In genomic region chr3:105440113-105440512, GRCh38 we compare ENCODE assay signal across 16 cellular contexts.
A peak's percentile ranks its signal among the peaks of the same experiment; 100 is the strongest.
DNase-seq lines count a peak whose midpoint lies in the region; ATAC-seq and TF ChIP-seq lines count a peak whose summit lies in the region.
"Had no signal": no experiment of that assay in that cellular context is flagged by ENCODE, and none has a peak within 500 bp of the region (broad histone marks: within the 10 kb centered on the region; RNA-seq: fewer than 3 reads in every experiment).

No MANE protein-coding gene starts in this region.

- H3K18ac ChIP-seq in mesendoderm (ENCODE audit: low read length), result no peak overlapping the region

- no peak overlapping the region for H4K5ac ChIP-seq in mesendoderm (ENCODE audit: low read length)

- CTCF ChIA-PET in Calu3 (lab: Charles Lee), result no interaction called here
- CTCF ChIA-PET in activated CD4-positive, alpha-beta memory T cell treated with anti-CD3 and anti-CD28 coated beads for 36 hours (lab: Charles Lee), result no interaction called here

- H3K4me2 ChIP-seq in mesendoderm (ENCODE audit: low read length), result no peak overlapping the region
- H3K4me2 ChIP-seq: BLaER1 had no signal

- H3K4ac ChIP-seq in mesendoderm (ENCODE audit: low read depth, low read length), result no peak overlapping the region

- H3K79me1 ChIP-seq in mesendoderm (ENCODE audit: low read length), result no peaks in the 10 kb centered on the region

- H3K4me1 Mint-ChIP-seq in Calu3 (ENCODE audit: low read depth, unreplicated experiment) (peaks cover 38% of the 10 kb centered on the region), endodermal cell (peaks cover 22% of the 10 kb centered on the region), progenitor cell of endocrine pancreas (ENCODE audit: low read depth) (peaks cover 21% of the 10 kb centered on the region)
- H3K4me1 Mint-ChIP-seq in activated CD4-positive, alpha-beta memory T cell treated with anti-CD3 and anti-CD28 coated beads for 36 hours (ENCODE audit: low read depth), result no peaks in the 10 kb centered on the region
- H3K4me1 Mint-ChIP-seq: CD4-positive, alpha-beta memory T cell; H9 had no signal

- POLR2A ChIA-PET in activated CD4-positive, alpha-beta memory T cell treated with anti-CD3 and anti-CD28 coated beads for 36 hours (lab: Charles Lee), result no interaction called here

- H3K23ac ChIP-seq in mesendoderm (ENCODE audit: low read length), result no peak overlapping the region

- 84 to 100% methylated on average over 1 to 3 of the region's 3 CpGs for WGBS in endodermal cell (ENCODE audit: insufficient coverage in 1 of 2, insufficient read length in 1 of 2), 2 experiments
- WGBS in mesendoderm (ENCODE audit: extremely low coverage, insufficient coverage, low lambda C conversion rate), result no CpG with 5 or more reads among the region's 3 CpGs

- H2AK5ac ChIP-seq in mesendoderm (ENCODE audit: low read length), result no peak overlapping the region

- intact Hi-C loops in Calu3 (cut with micrococcal nuclease; ENCODE audit: unreplicated experiment), result loop anchor here (2.0 to 5.0 kb wide), 2 partner anchors 37 to 63 kb away; no protein-coding TSS in a partner anchor
- intact Hi-C loops in activated CD4-positive, alpha-beta memory T cell treated with anti-CD3 and anti-CD28 coated beads for 36 hours (cut with micrococcal nuclease), result no loop called here

- H3K4me3 Mint-ChIP-seq in Calu3 (ENCODE audit: low read depth, unreplicated experiment) (peak overlapping the region; percentile 13), endodermal cell (no peak overlapping the region), progenitor cell of endocrine pancreas (ENCODE audit: low read depth) (no peak overlapping the region)
- no peak overlapping the region for H3K4me3 Mint-ChIP-seq in activated CD4-positive, alpha-beta memory T cell treated with anti-CD3 and anti-CD28 coated beads for 36 hours
- H3K4me3 Mint-ChIP-seq: CD14-positive monocyte, H9 had no signal

- H3K4me3 ChIP-seq in endodermal cell (ENCODE audit: low read length), result peak overlapping the region; percentile 41
- no peak overlapping the region for H3K4me3 ChIP-seq in mesendoderm (ENCODE audit: low read length)
- H3K4me3 ChIP-seq: BLaER1, GM12878 had no signal

- H3K9me3 Mint-ChIP-seq in Calu3 (ENCODE audit: low read depth, unreplicated experiment) (no peaks in the 10 kb centered on the region), endodermal cell (peaks cover 12% of the 10 kb centered on the region), progenitor cell of endocrine pancreas (ENCODE audit: low read depth) (peaks cover under 1% of the 10 kb centered on the region)
- no peaks in the 10 kb centered on the region for H3K9me3 Mint-ChIP-seq in activated CD4-positive, alpha-beta memory T cell treated with anti-CD3 and anti-CD28 coated beads for 36 hours

- no peak overlapping the region for H2BK5ac ChIP-seq in mesendoderm (ENCODE audit: low read length)

- no peaks in the 10 kb centered on the region for H3K79me2 ChIP-seq in mesendoderm (ENCODE audit: control insufficient read depth, insufficient read depth, low read length)

- BruUV-seq in Calu3 (replicated peaks; lab: Mats Ljungman, UMichigan), result no TSS peak

- TF ChIP-seq CTCF in Calu3 (IDR thresholded peaks at IDR 0.05; ENCODE audit: unreplicated experiment), result no peak
- TF ChIP-seq CTCF in endodermal cell (conservative IDR thresholded peaks at IDR 0.05), result no peak
- no peak for TF ChIP-seq CTCF in progenitor cell of endocrine pancreas (IDR thresholded peaks at IDR 0.05; ENCODE audit: unreplicated experiment)

- peak; percentile 4 for DNase-seq in Calu3
- DNase-seq in endodermal cell, result no peak
- DNase-seq in mesendoderm, result peak; percentile 48
- no peak for DNase-seq in progenitor cell of endocrine pancreas (ENCODE audit: low spot score, unreplicated experiment)
- DNase-seq in hepatic stellate cell (ENCODE audit: low spot score), result no peak
- DNase-seq in OCI-M2 (lab: John Stamatoyannopoulos, UW; ENCODE audit: unreplicated experiment), result no peak
- DNase-seq in activated CD4-positive, alpha-beta memory T cell treated with anti-CD3 and anti-CD28 coated beads for 36 hours, result no peak
- DNase-seq: CD4-positive, alpha-beta memory T cell; DMS79 treated with DMSO at 0.1 percent for 48 hours; H9 had no signal

- H3K56ac ChIP-seq in mesendoderm (ENCODE audit: low read length), result no peak overlapping the region

- H3K27me3 Mint-ChIP-seq in Calu3 (ENCODE audit: unreplicated experiment), result no peaks in the 10 kb centered on the region
- H3K27me3 Mint-ChIP-seq in endodermal cell (ENCODE audit: insufficient read depth), result peaks cover 2% of the 10 kb centered on the region
- H3K27me3 Mint-ChIP-seq in progenitor cell of endocrine pancreas, result no peaks in the 10 kb centered on the region
- no peaks in the 10 kb centered on the region for H3K27me3 Mint-ChIP-seq in activated CD4-positive, alpha-beta memory T cell treated with anti-CD3 and anti-CD28 coated beads for 36 hours
- H3K27me3 Mint-ChIP-seq: CD4-positive, alpha-beta memory T cell had no signal

- H4K8ac ChIP-seq in mesendoderm (ENCODE audit: low read depth, low read length), result no peak overlapping the region

- H3K9me3 ChIP-seq in endodermal cell (ENCODE audit: control insufficient read depth, low read length), result peaks cover 17% of the 10 kb centered on the region

- H3K4me1 ChIP-seq in endodermal cell (ENCODE audit: control insufficient read depth, insufficient read depth, low read length) (peaks cover 3% of the 10 kb centered on the region), mesendoderm (ENCODE audit: control insufficient read depth, low read depth, low read length) (no peaks in the 10 kb centered on the region)
- H3K4me1 ChIP-seq: BLaER1 had no signal

- H3K27me3 ChIP-seq in endodermal cell (ENCODE audit: control insufficient read depth, insufficient read depth, low read length, poor library complexity, severe bottlenecking) (peaks cover 4% of the 10 kb centered on the region), mesendoderm (ENCODE audit: insufficient read depth, low read length, poor library complexity) (no peaks in the 10 kb centered on the region)
- H3K27me3 ChIP-seq: BLaER1 had no signal

- H3K27ac Mint-ChIP-seq in Calu3 (ENCODE audit: unreplicated experiment) (peak overlapping the region; percentile 56), endodermal cell (peak overlapping the region; percentile 80), progenitor cell of endocrine pancreas (peak overlapping the region; percentile 21)
- H3K27ac Mint-ChIP-seq in activated CD4-positive, alpha-beta memory T cell treated with anti-CD3 and anti-CD28 coated beads for 36 hours, result no peak overlapping the region
- H3K27ac Mint-ChIP-seq: CD4-positive, alpha-beta memory T cell; H9 had no signal

- H3K36me3 ChIP-seq in endodermal cell (ENCODE audit: control insufficient read depth, insufficient read depth, low read length) (no peaks in the 10 kb centered on the region), mesendoderm (ENCODE audit: control insufficient read depth, insufficient read depth, low read length) (no peaks in the 10 kb centered on the region)
- H3K36me3 ChIP-seq: BLaER1 had no signal

- ATAC-seq in HG03108 (IDR thresholded peaks at IDR 0.05; ENCODE audit: unreplicated experiment), result no peak
- ATAC-seq: GM12878 had no signal

- no peak overlapping the region for H2BK120ac ChIP-seq in mesendoderm (ENCODE audit: low read depth, low read length)

- H3K36me3 Mint-ChIP-seq in Calu3 (ENCODE audit: insufficient read depth, unreplicated experiment) (no peaks in the 10 kb centered on the region), endodermal cell (ENCODE audit: low read depth) (peaks cover 2% of the 10 kb centered on the region), progenitor cell of endocrine pancreas (ENCODE audit: insufficient read depth) (peaks cover 5% of the 10 kb centered on the region)
- peaks cover 3% of the 10 kb centered on the region for H3K36me3 Mint-ChIP-seq in activated CD4-positive, alpha-beta memory T cell treated with anti-CD3 and anti-CD28 coated beads for 36 hours

- H3K9ac ChIP-seq in endodermal cell (ENCODE audit: extremely low read depth, low read length, poor library complexity, severe bottlenecking) (no peak overlapping the region), mesendoderm (ENCODE audit: low read length) (no peak overlapping the region)
- H3K9ac ChIP-seq: BLaER1 had no signal

- H2BK15ac ChIP-seq in mesendoderm (replicated peaks; ENCODE audit: low read depth), result no peak overlapping the region

- no peak overlapping the region for H3K27ac ChIP-seq in endodermal cell (ENCODE audit: low read depth, low read length)
- H3K27ac ChIP-seq in mesendoderm (ENCODE audit: low read depth, low read length), result peak overlapping the region; percentile 2
- H3K27ac ChIP-seq: 22Rv1, BLaER1, HL-60 had no signal

Comparison
In these comparisons a context has a peak if more than half of its experiments do, and no peak if none do; other contexts are left out.
1. DNase-seq: peak in Calu3 (single experiment) and mesendoderm (single experiment); none in endodermal cell (single experiment), progenitor cell of endocrine pancreas (single experiment), hepatic stellate cell (single experiment), OCI-M2 (single experiment) and activated CD4-positive, alpha-beta memory T cell treated with anti-CD3 and anti-CD28 coated beads for 36 hours (single experiment).